8 cellular contexts compared by ENCODE assay signal in genomic region chr1:154404984-154405761, GRCh38. TPM values are rescaled to one million over a fixed set of nuclear protein-coding genes. Genes with fewer than 3 reads are reported as not detected.
DNase-seq lines count a peak whose midpoint lies in the region; ATAC-seq and TF ChIP-seq lines count a peak whose summit lies in the region.

TSS of gene IL6R (plus strand) at chr1:154405343. CDS start at chr1:154405630, 287 bp downstream.

- CTCF ChIA-PET in activated CD8-positive, alpha-beta T cell treated with anti-CD3 and anti-CD28 coated beads, Interleukin-2, amount 10 ng/mL, durations not matched to agents 7 days and 5 days (lab: Charles Lee): interaction anchor here (0.7 to 3.8 kb wide), 7 partner anchors 13 to 74 kb away, joined by 3 to 21 read pairs (median 5); no protein-coding TSS in a partner anchor

- H3K9ac ChIP-seq in endocrine pancreas (ENCODE audit: control insufficient read depth, insufficient read depth, low read length): peak within 1 kb of the TSS; percentile 99

- peaks cover 78% of the 10 kb centered on the region for H3K4me1 Mint-ChIP-seq in activated CD8-positive, alpha-beta T cell treated with anti-CD3 and anti-CD28 coated beads, Interleukin-2, amount 10 ng/mL, durations not matched to agents 7 days and 5 days (ENCODE audit: low read depth)

- peak; percentile 66 for ATAC-seq in activated CD8-positive, alpha-beta T cell treated with anti-CD3 and anti-CD28 coated beads, Interleukin-2, amount 10 ng/mL, durations not matched to agents 7 days and 5 days
- ATAC-seq in GM18870 (IDR thresholded peaks at IDR 0.05; ENCODE audit: unreplicated experiment): no peak

- H3K27me3 ChIP-seq in endocrine pancreas (ENCODE audit: control insufficient read depth, insufficient read depth, low read length): no peaks in the 10 kb centered on the region

- no peak for TF ChIP-seq CTCF in HFF-Myc (IDR thresholded peaks at IDR 0.05; ENCODE audit: low read depth, low read length, missing control alignments)

- H3K4me3 ChIP-seq in HFF-Myc (replicated peaks; ENCODE audit: low read depth, low read length) (peak within 1 kb of the TSS; percentile 48), endocrine pancreas (ENCODE audit: control insufficient read depth, insufficient read depth, low read length) (peak within 1 kb of the TSS; percentile 77)

- H3K36me3 ChIP-seq in endocrine pancreas (ENCODE audit: control insufficient read depth, insufficient read depth, low read length): no peaks in the 10 kb centered on the region

- H3K27ac Mint-ChIP-seq in activated CD8-positive, alpha-beta T cell treated with anti-CD3 and anti-CD28 coated beads, Interleukin-2, amount 10 ng/mL, durations not matched to agents 7 days and 5 days: peak within 1 kb of the TSS; percentile 39

- H3K4me1 ChIP-seq in endocrine pancreas (ENCODE audit: control insufficient read depth, insufficient read depth, low read length): peaks cover 9% of the 10 kb centered on the region

- H3K36me3 Mint-ChIP-seq in activated CD8-positive, alpha-beta T cell treated with anti-CD3 and anti-CD28 coated beads, Interleukin-2, amount 10 ng/mL, durations not matched to agents 7 days and 5 days (ENCODE audit: low read depth): no peaks in the 10 kb centered on the region

- peak within 1 kb of the TSS; percentile 57 for H3K4me3 Mint-ChIP-seq in activated CD8-positive, alpha-beta T cell treated with anti-CD3 and anti-CD28 coated beads, Interleukin-2, amount 10 ng/mL, durations not matched to agents 7 days and 5 days

- no peaks in the 10 kb centered on the region for H3K9me3 Mint-ChIP-seq in activated CD8-positive, alpha-beta T cell treated with anti-CD3 and anti-CD28 coated beads, Interleukin-2, amount 10 ng/mL, durations not matched to agents 7 days and 5 days (ENCODE audit: insufficient read depth)

- POLR2A ChIA-PET in activated CD8-positive, alpha-beta T cell treated with anti-CD3 and anti-CD28 coated beads, Interleukin-2, amount 10 ng/mL, durations not matched to agents 7 days and 5 days (lab: Charles Lee): no interaction called here

- no peaks in the 10 kb centered on the region for H3K9me3 ChIP-seq in endocrine pancreas (ENCODE audit: control insufficient read depth, low read length)

- DNase-seq in G401 (ENCODE audit: low spot score): peak; percentile 42
- peak; percentile 41 for DNase-seq in HFF-Myc (ENCODE audit: extremely low read depth, low read depth)
- peak; percentile 75 to 94 for DNase-seq in NCI-H526 (lab: John Stamatoyannopoulos, UW)
- DNase-seq in activated CD8-positive, alpha-beta T cell treated with anti-CD3 and anti-CD28 coated beads, Interleukin-2, amount 10 ng/mL, durations not matched to agents 7 days and 5 days: peak; percentile 72
- DNase-seq in lung microvascular endothelial cell (ENCODE audit: low read depth in 2 of 2): peak; percentile 92
- peak in 2 of 3 experiments; percentile 54 to 69 for DNase-seq in stimulated activated CD4-positive, alpha-beta T cell treated with anti-CD3 and anti-CD28 coated beads, TNF-alpha, amount 100 ng/mL, for 24 hours (ENCODE audit: low read depth in 3 of 3)

- in situ Hi-C loops in G401 (cut with HindIII; ENCODE audit: low sequenced_read_pairs): no loop called here

- H3K27me3 Mint-ChIP-seq in activated CD8-positive, alpha-beta T cell treated with anti-CD3 and anti-CD28 coated beads, Interleukin-2, amount 10 ng/mL, durations not matched to agents 7 days and 5 days (ENCODE audit: low read depth): peaks cover 33% of the 10 kb centered on the region

RNA-seq across cellular contexts. Expression of gene IL6R, which starts in this region (rescaled TPM):
- 4.7 and 44.7 TPM in 2 replicates for total RNA-seq in G401 (2014; rRNA removed; shearing (Covaris generic))
- total RNA-seq in activated CD8-positive, alpha-beta T cell treated with anti-CD3 and anti-CD28 coated beads, Interleukin-2, amount 10 ng/mL, durations not matched to agents 7 days and 5 days: under 1 TPM; 0.16 to 0.53 TPM
- 7.6 and 9.7 TPM in 2 replicates for total RNA-seq in lung microvascular endothelial cell

Comparison
In these comparisons a context has a peak if more than half of its experiments do, and no peak if none do; other contexts are left out.
1. Peak in DNase-seq and ATAC-seq in activated CD8-positive, alpha-beta T cell treated with anti-CD3 and anti-CD28 coated beads, Interleukin-2, amount 10 ng/mL, durations not matched to agents 7 days and 5 days; RNA of the gene not detected or under 1 TPM.
2. DNase-seq: peak in every context shown above with its lines; median percentile 92 in lung microvascular endothelial cell; 84 in NCI-H526; 72 in activated CD8-positive, alpha-beta T cell treated with anti-CD3 and anti-CD28 coated beads, Interleukin-2, amount 10 ng/mL, durations not matched to agents 7 days and 5 days; 62 in stimulated activated CD4-positive, alpha-beta T cell treated with anti-CD3 and anti-CD28 coated beads, TNF-alpha, amount 100 ng/mL, for 24 hours; 42 in G401; 41 in HFF-Myc.